6 cellular contexts compared by ENCODE assay signal in the genomic region with DNA sequence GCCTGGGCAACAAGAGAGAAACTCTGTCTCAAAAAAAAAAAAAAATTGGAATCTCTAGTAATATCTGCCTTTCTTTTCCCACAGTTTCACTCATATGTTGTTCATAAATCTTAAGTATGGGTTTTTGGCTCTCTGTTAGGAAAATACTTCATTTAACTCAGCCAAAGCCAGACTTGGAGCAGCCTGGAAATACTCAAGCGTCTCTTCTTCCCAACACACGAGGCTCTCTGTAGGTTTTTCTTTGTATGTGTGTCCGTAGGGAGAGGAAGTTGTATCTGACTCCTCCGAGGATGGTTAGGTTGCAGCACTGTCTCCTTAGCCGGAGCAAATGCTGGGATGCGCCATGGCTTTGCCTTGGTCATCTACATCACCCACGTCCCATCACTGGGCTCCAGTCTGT. TPM values are rescaled to one million over a fixed set of nuclear protein-coding genes. Genes with fewer than 3 reads are reported as not detected.
"Had no signal": no experiment of that assay in that cellular context is flagged by ENCODE, and none has a peak within 500 bp of the region (broad histone marks: within the 10 kb centered on the region; RNA-seq: fewer than 3 reads in every experiment).

No MANE protein-coding gene starts in this region.

RNA-seq across cellular contexts. Expression of a gene that starts 25.5 kb away (rescaled TPM):
- total RNA-seq: K562, M059J, PC-3, Peyer's patch, Right ventricle myocardium superior, SJSA1 had no signal
